ENCODE assay signal across 1 cellular context in genomic region chr3:187804120-187805106, GRCh38.
TF ChIP-seq lines count a peak whose summit lies in the region.

No MANE protein-coding gene starts in this region.

TF ChIP-seq in H1, 55 proteins besides CTCF, POLR2A, EP300 and RAD21:
- TF ChIP-seq BRCA1 (IDR thresholded peaks at IDR 0.05; ENCODE audit: low read depth, low read length) (no peak), KDM5A (IDR thresholded peaks at IDR 0.05; ENCODE audit: low read length) (no peak), CHD7 (IDR thresholded peaks at IDR 0.05; ENCODE audit: insufficient replicate concordance, low read length) (no peak), CTBP2 (IDR thresholded peaks at IDR 0.05; ENCODE audit: borderline replicate concordance, insufficient read depth, insufficient read length, low read length) (no peak), RBBP5 (IDR thresholded peaks at IDR 0.05; ENCODE audit: borderline replicate concordance, low read depth, low read length) (no peak), CHD2 (IDR thresholded peaks at IDR 0.05; ENCODE audit: low read length) (no peak), CBX5 (IDR thresholded peaks at IDR 0.05; ENCODE audit: low read depth, low read length) (no peak), TEAD4 (IDR thresholded peaks at IDR 0.05; ENCODE audit: low read depth, low read length) (no peak), ATF2 (IDR thresholded peaks at IDR 0.05; ENCODE audit: low read length) (no peak), CEBPB (IDR thresholded peaks at IDR 0.05; ENCODE audit: low read depth, low read length) (no peak), E2F6 (IDR thresholded peaks at IDR 0.05) (no peak), EGR1 (IDR thresholded peaks at IDR 0.05; ENCODE audit: borderline replicate concordance, low read depth, low read length) (no peak), USF2 (IDR thresholded peaks at IDR 0.05; ENCODE audit: low read length) (no peak), JUND (IDR thresholded peaks at IDR 0.05; ENCODE audit: low read length) (no peak), ATF3 (IDR thresholded peaks at IDR 0.05; ENCODE audit: insufficient read depth, low read depth, low read length) (no peak), EZH2 (IDR thresholded peaks at IDR 0.05; ENCODE audit: low read depth, low read length, severe bottlenecking) (no peak), CREB1 (IDR thresholded peaks at IDR 0.05) (no peak)
